In genomic region chr7:96729795-96730194, GRCh38 we compare ENCODE assay signal across 21 cellular contexts.
"Had no signal": no experiment of that assay in that cellular context is flagged by ENCODE, and none has a peak within 500 bp of the region (broad histone marks: within the 10 kb centered on the region; RNA-seq: fewer than 3 reads in every experiment).

No MANE protein-coding gene starts in this region.

- DNase-seq: activated B cell treated with CpG ODN at 0.5 μM for 24 hours; activated CD4-positive, alpha-beta T cell treated with anti-CD3 and anti-CD28 coated beads for 36 hours; activated CD4-positive, alpha-beta T cell treated with anti-CD3 and anti-CD28 coated beads, Interleukin-2, amount 50 U/mL, for 4 hours; activated naive CD4-positive, alpha-beta T cell treated with Interleukin-2 at 50 U/mL for 16 hours; activated naive CD8-positive, alpha-beta T cell treated with anti-CD3 and anti-CD28 coated beads for 36 hours; activated T-cell treated with anti-CD3 and anti-CD28 coated beads, Interleukin-2, amount 50 U/mL, for 48 hours; amniotic stem cell; cerebellar nuclear complex; erythroblast; gastrocnemius medialis; head of caudate nucleus; hypothalamus; left ventricle myocardium superior; ovary; stimulated activated CD4-positive, alpha-beta T cell treated with anti-CD3 and anti-CD28 coated beads, Interleukin-4, amount 100 ng/mL, for 4 hours; stimulated activated naive CD8-positive, alpha-beta T cell treated with anti-CD3 and anti-CD28 coated beads, Interleukin-15, Interleukin-2, amounts not matched to agents 100 U/mL and 50 U/mL, for 24 hours; T-helper 17 cell had no signal

- H3K4me3 ChIP-seq: coronary artery, gastrocnemius medialis, ovary, prostate gland, right atrium auricular region had no signal

- H3K36me3 ChIP-seq: gastrocnemius medialis, ovary, prostate gland, right atrium auricular region had no signal

- H3K27me3 ChIP-seq: gastrocnemius medialis, ovary, right atrium auricular region had no signal

- ATAC-seq: activated CD4-positive, alpha-beta T cell treated with anti-CD3 and anti-CD28 coated beads for 36 hours; gastrocnemius medialis; left ventricle myocardium superior; natural killer cell treated with Interleukin-12 subunit alpha and Interleukin-12 subunit beta and Interleukin-15 and Interleukin-18, amount 100 ng/mL, for 72 hours; stimulated activated naive CD8-positive, alpha-beta T cell treated with anti-CD3 and anti-CD28 coated beads, Interleukin-15, Interleukin-2, amounts not matched to agents 100 U/mL and 50 U/mL, for 24 hours; T-helper 17 cell had no signal

- H3K4me1 ChIP-seq: gastrocnemius medialis, prostate gland, right atrium auricular region had no signal

- H3K9me3 ChIP-seq: gastrocnemius medialis, ovary, prostate gland, right atrium auricular region had no signal

- H3K27ac ChIP-seq: coronary artery, gastrocnemius medialis, ovary, prostate gland, right atrium auricular region had no signal
